13 cellular contexts compared by ENCODE assay signal in genomic region chr1:11842154-11843041, GRCh38. TPM values are rescaled to one million over a fixed set of nuclear protein-coding genes. Genes with fewer than 3 reads are reported as not detected.
A peak's percentile ranks its signal among the peaks of the same experiment; 100 is the strongest.
DNase-seq lines count a peak whose midpoint lies in the region; ATAC-seq, FAIRE-seq and TF ChIP-seq lines count a peak whose summit lies in the region.
"Had no signal": no experiment of that assay in that cellular context is flagged by ENCODE, and none has a peak within 500 bp of the region (broad histone marks: within the 10 kb centered on the region; RNA-seq: fewer than 3 reads in every experiment).

No MANE protein-coding gene starts in this region.

- POLR2A ChIA-PET in GM12878 (lab: Charles Lee): no interaction called here

- no peaks in the 10 kb centered on the region for H3K79me2 ChIP-seq in GM12878 (ENCODE audit: control insufficient read depth, insufficient read depth, low read length)

- CTCF ChIA-PET in GM12878 (lab: Yijun Ruan, JAX): interaction anchor here (1.0 to 2.2 kb wide), 2 partner anchors 27 to 51 kb away, joined by 3 to 6 read pairs; no protein-coding TSS in a partner anchor

- no peak overlapping the region for H3K4me3 ChIP-seq in GM12865 (ENCODE audit: low read depth, low read length)
- H3K4me3 ChIP-seq in GM12878: no peak overlapping the region
- H3K4me3 ChIP-seq: uterus had no signal

- BruUV-seq in GM12878 (replicated peaks; lab: Mats Ljungman, UMichigan): no TSS peak

- peak overlapping the region; percentile 41; the same call in 1 of the 2 replicates for H3K4me2 ChIP-seq in GM12878 (ENCODE audit: control insufficient read depth, insufficient read depth)

- TF ChIP-seq POLR2A in GM12878 (IDR thresholded peaks at IDR 0.05; ENCODE audit: low read depth, low read length): no peak

- SMC1A ChIA-PET in GM12878 (lab: Charles Lee; ENCODE audit: uncharacterized antibody, unreplicated experiment): interaction anchor here (1.9 kb wide), 1 partner anchor 125 kb away, joined by 5 read pairs; no protein-coding TSS in a partner anchor

- no peak for TF ChIP-seq RAD21 in GM12878 (IDR thresholded peaks at IDR 0.05; ENCODE audit: insufficient read depth, low read depth, low read length)

- no peaks in the 10 kb centered on the region for H3K27me3 Mint-ChIP-seq in nephron (ENCODE audit: low read depth)
- H3K27me3 Mint-ChIP-seq in activated CD4-positive, alpha-beta T cell treated with anti-CD3 and anti-CD28 coated beads, Interleukin-2, amount 10 ng/mL, durations not matched to agents 24 days and 14 days: no peaks in the 10 kb centered on the region

- TF ChIP-seq CTCF in GM12865 (IDR thresholded peaks at IDR 0.05; ENCODE audit: insufficient read depth, low read depth, low read length, missing control alignments) (no peak), GM12878 (IDR thresholded peaks at IDR 0.05 in 2 of 3, conservative IDR thresholded peaks at IDR 0.05 in 1 of 3; ENCODE audit: control insufficient read depth in 2 of 3, extremely low read depth in 1 of 3, insufficient read depth in 1 of 3, low read depth in 3 of 3, low read length in 3 of 3) (no peak), nephron (IDR thresholded peaks at IDR 0.05; ENCODE audit: unreplicated experiment in 3 of 3) (no peak)

- DNase-seq in GM12865 (ENCODE audit: low read depth) (peak; percentile 29), MV-4-11 (lab: John Stamatoyannopoulos, UW) (peak; percentile 74), GM12878 (ENCODE audit: low read depth, low spot score) (peak; percentile 24), G401 (ENCODE audit: low spot score) (no peak)
- DNase-seq in activated T-cell treated with anti-CD3 and anti-CD28 coated beads, Interleukin-2, amount 50 U/mL, for 1 hour: no peak
- DNase-seq in activated CD4-positive, alpha-beta T cell treated with anti-CD3 and anti-CD28 coated beads, Interleukin-2, amount 10 ng/mL, durations not matched to agents 24 days and 14 days: no peak
- DNase-seq in stimulated activated CD4-positive, alpha-beta T cell treated with anti-CD3 and anti-CD28 coated beads, Interleukin-15, amount 100 ng/mL, for 24 hours: no peak
- DNase-seq: activated CD4-positive, alpha-beta T cell treated with anti-CD3 and anti-CD28 coated beads, Interleukin-2, amount 50 U/mL, for 1 hour; aorta; foreskin fibroblast; NCI-H524 had no signal

- peaks cover 17% of the 10 kb centered on the region for H3K4me1 ChIP-seq in GM12878 (ENCODE audit: control insufficient read depth, insufficient read depth, low read length)
- H3K4me1 ChIP-seq: uterus had no signal

- H3K4me3 Mint-ChIP-seq in nephron: no peak overlapping the region
- H3K4me3 Mint-ChIP-seq in activated CD4-positive, alpha-beta T cell treated with anti-CD3 and anti-CD28 coated beads, Interleukin-2, amount 10 ng/mL, durations not matched to agents 24 days and 14 days: no peak overlapping the region

- no peaks in the 10 kb centered on the region for H3K27me3 ChIP-seq in GM12878 (replicated peaks in 1 of 2; ENCODE audit: control insufficient read depth in 2 of 2, insufficient read depth in 2 of 2, low read length in 1 of 2)
- H3K27me3 ChIP-seq: uterus had no signal

- peak; percentile 48 for ATAC-seq in GM12878

- H3K27ac ChIP-seq in GM12878 (ENCODE audit: control insufficient read depth, insufficient read depth): no peak overlapping the region
- H3K27ac ChIP-seq: uterus had no signal

- no peak overlapping the region; the same call in 1 of the 2 replicates for H3K9ac ChIP-seq in GM12878 (ENCODE audit: control insufficient read depth, insufficient read depth, low read length)

- no peaks in the 10 kb centered on the region for H3K9me3 Mint-ChIP-seq in nephron
- no peaks in the 10 kb centered on the region for H3K9me3 Mint-ChIP-seq in activated CD4-positive, alpha-beta T cell treated with anti-CD3 and anti-CD28 coated beads, Interleukin-2, amount 10 ng/mL, durations not matched to agents 24 days and 14 days

- H3K9me3 ChIP-seq in GM12878 (replicated peaks; ENCODE audit: control insufficient read depth, insufficient read depth, low read length): no peaks in the 10 kb centered on the region
- H3K9me3 ChIP-seq: uterus had no signal

- FAIRE-seq in GM12878 (lab: Jason Lieb, UNC): peak; percentile 70

- in situ Hi-C loops in GM12878 (cut with MboI): loop anchor here (5.0 to 10.0 kb wide), 2 partner anchors 55 to 122 kb away; no protein-coding TSS in a partner anchor
- in situ Hi-C loops in G401 (cut with HindIII; ENCODE audit: low sequenced_read_pairs): no loop called here

- H4K20me1 ChIP-seq in GM12878 (ENCODE audit: control insufficient read depth, insufficient read depth): peaks cover 3% of the 10 kb centered on the region; the same call in 1 of the 2 replicates

- intact Hi-C loops in GM12878 (cut with micrococcal nuclease; ENCODE audit: unreplicated experiment): no loop called here
- intact Hi-C loops in activated CD4-positive, alpha-beta T cell treated with anti-CD3 and anti-CD28 coated beads, Interleukin-2, amount 10 ng/mL, durations not matched to agents 24 days and 14 days (cut with micrococcal nuclease): no loop called here

- peak overlapping the region in 2 of 3 experiments; percentile 15 to 27 for H3K27ac Mint-ChIP-seq in nephron
- no peak overlapping the region for H3K27ac Mint-ChIP-seq in activated CD4-positive, alpha-beta T cell treated with anti-CD3 and anti-CD28 coated beads, Interleukin-2, amount 10 ng/mL, durations not matched to agents 24 days and 14 days

- peaks cover 62% of the 10 kb centered on the region for H3K36me3 Mint-ChIP-seq in nephron (ENCODE audit: low read depth)
- H3K36me3 Mint-ChIP-seq in activated CD4-positive, alpha-beta T cell treated with anti-CD3 and anti-CD28 coated beads, Interleukin-2, amount 10 ng/mL, durations not matched to agents 24 days and 14 days (ENCODE audit: low read depth): peaks cover 33% of the 10 kb centered on the region

- 74% methylated on average over 18 of the region's 19 CpGs for WGBS in GM12878 (ENCODE audit: insufficient coverage, insufficient replicate concordance, low lambda C conversion rate, missing lambda C conversion rate)

- peaks cover 23% of the 10 kb centered on the region for H3K4me1 Mint-ChIP-seq in nephron
- peaks cover 6% of the 10 kb centered on the region for H3K4me1 Mint-ChIP-seq in activated CD4-positive, alpha-beta T cell treated with anti-CD3 and anti-CD28 coated beads, Interleukin-2, amount 10 ng/mL, durations not matched to agents 24 days and 14 days

- RAD21 ChIA-PET in GM12878 (lab: Charles Lee; ENCODE audit: unreplicated experiment): no interaction called here

- TF ChIP-seq EP300 in GM12878 (IDR thresholded peaks at IDR 0.05; ENCODE audit: borderline replicate concordance in 1 of 2, control insufficient read depth in 1 of 2, low read depth in 2 of 2, low read length in 2 of 2): no peak

- H2AFZ ChIP-seq in GM12878 (ENCODE audit: control insufficient read depth, low read depth, low read length): no peak overlapping the region

- H3K36me3 ChIP-seq in GM12878 (ENCODE audit: control insufficient read depth in 2 of 2, insufficient read depth in 2 of 2, low read length in 1 of 2): peaks cover 17 to 40% of the 10 kb centered on the region in 2 experiments
- H3K36me3 ChIP-seq: uterus had no signal

RNA-seq across cellular contexts. Expression of gene NPPA, which starts 5.2 kb away (rescaled TPM):
- not detected in 2 replicates for total RNA-seq in GM12878 (2013; cell fraction: nucleolus; rRNA removed)
- total RNA-seq in GM12878 (2014; rRNA removed): not detected in 2 replicates
- total RNA-seq in GM12878 (2014; rRNA removed; fragmentation: Illumina TruSeq; extraction: Trizol): not detected in 2 replicates
- not detected in 2 replicates for total RNA-seq in GM12878 (2021)
- polyA plus RNA-seq in GM12878 (2011; ENCODE audit: low read depth): not detected
- not detected in 2 replicates for polyA plus RNA-seq in GM12878 (2011; rRNA removed)
- polyA plus RNA-seq in GM12878 (2011; cell fraction: cytosol; rRNA removed): not detected in 2 replicates
- not detected in 2 replicates for polyA plus RNA-seq in GM12878 (2011; cell fraction: nucleus; rRNA removed)
- polyA plus RNA-seq in GM12878 (2012): 0.29 and 0.50 TPM in 2 replicates
- polyA plus RNA-seq in GM12878 (2014; fragmentation: Illumina TruSeq; extraction: Trizol): not detected in 2 replicates
- polyA plus RNA-seq in GM12878 (2014; fragmentation: Nextera tagmentation; extraction: Ambion mirVana): not detected
- polyA plus RNA-seq in GM12878 (2014; rRNA removed): not detected in 2 replicates
- under 1 TPM; 0.31 to 0.39 TPM for polyA plus RNA-seq in GM12878 (2016; fragmentation: Nextera tagmentation; extraction: Ambion mirVana)
- not detected in 2 replicates for polyA minus RNA-seq in GM12878 (2011; rRNA and poly(A)+ RNA removed)
- not detected in 2 replicates for polyA minus RNA-seq in GM12878 (2011; cell fraction: cytosol; rRNA and poly(A)+ RNA removed)
- not detected in 2 replicates for polyA minus RNA-seq in GM12878 (2011; cell fraction: nucleus; rRNA and poly(A)+ RNA removed)
- total RNA-seq in G401 (2014; rRNA removed; shearing (Covaris generic)): not detected in 2 replicates
- not detected in 2 replicates for total RNA-seq in activated CD4-positive, alpha-beta T cell treated with anti-CD3 and anti-CD28 coated beads, Interleukin-2, amount 10 ng/mL, durations not matched to agents 24 days and 14 days
- total RNA-seq: uterus had no signal

RNA-seq across cellular contexts. Expression of gene NPPB, which starts 16.3 kb away (rescaled TPM):
- not detected in 2 replicates for total RNA-seq in GM12878 (2013; cell fraction: nucleolus; rRNA removed)
- total RNA-seq in GM12878 (2014; rRNA removed) (not detected in 2 replicates), GM12878 (2014; rRNA removed; fragmentation: Illumina TruSeq; extraction: Trizol) (not detected in 2 replicates), GM12878 (2021) (not detected in 2 replicates)
- polyA plus RNA-seq in GM12878 (2011; ENCODE audit: low read depth): not detected
- polyA plus RNA-seq in GM12878 (2011; rRNA removed) (not detected in 2 replicates), GM12878 (2014; fragmentation: Illumina TruSeq; extraction: Trizol) (not detected in 2 replicates), GM12878 (2014; fragmentation: Nextera tagmentation; extraction: Ambion mirVana) (not detected), GM12878 (2014; rRNA removed) (not detected in 2 replicates), GM12878 (2016; fragmentation: Nextera tagmentation; extraction: Ambion mirVana) (not detected)
- polyA plus RNA-seq in GM12878 (2011; cell fraction: cytosol; rRNA removed): not detected in 2 replicates
- polyA plus RNA-seq in GM12878 (2011; cell fraction: nucleus; rRNA removed): not detected in 2 replicates
- polyA plus RNA-seq in GM12878 (2012): 0.18 TPM in 1 of 2 replicates, not detected in the other
- not detected in 2 replicates for polyA minus RNA-seq in GM12878 (2011; rRNA and poly(A)+ RNA removed)
- not detected in 2 replicates for polyA minus RNA-seq in GM12878 (2011; cell fraction: cytosol; rRNA and poly(A)+ RNA removed)
- polyA minus RNA-seq in GM12878 (2011; cell fraction: nucleus; rRNA and poly(A)+ RNA removed): not detected in 2 replicates
- total RNA-seq in G401 (2014; rRNA removed; shearing (Covaris generic)): not detected in 2 replicates
- total RNA-seq in activated CD4-positive, alpha-beta T cell treated with anti-CD3 and anti-CD28 coated beads, Interleukin-2, amount 10 ng/mL, durations not matched to agents 24 days and 14 days: not detected in 2 replicates
- total RNA-seq: aorta, uterus had no signal

RNA-seq across cellular contexts. Expression of gene CLCN6, which starts 36.4 kb away (rescaled TPM):
- total RNA-seq in GM12878 (2013; cell fraction: nucleolus; rRNA removed): 71.1 and 80.4 TPM in 2 replicates
- total RNA-seq in GM12878 (2014; rRNA removed): 9.3 and 9.9 TPM in 2 replicates
- total RNA-seq in GM12878 (2014; rRNA removed; fragmentation: Illumina TruSeq; extraction: Trizol): 8.0 and 9.0 TPM in 2 replicates
- total RNA-seq in GM12878 (2021): 18.3 and 20.8 TPM in 2 replicates
- 6.5 TPM for polyA plus RNA-seq in GM12878 (2011; ENCODE audit: low read depth)
- 10.0 and 12.0 TPM in 2 replicates for polyA plus RNA-seq in GM12878 (2011; rRNA removed)
- 12.9 and 14.9 TPM in 2 replicates for polyA plus RNA-seq in GM12878 (2011; cell fraction: cytosol; rRNA removed)
- 65.7 and 71.3 TPM in 2 replicates for polyA plus RNA-seq in GM12878 (2011; cell fraction: nucleus; rRNA removed)
- 11.9 and 13.7 TPM in 2 replicates for polyA plus RNA-seq in GM12878 (2012)
- polyA plus RNA-seq in GM12878 (2014; fragmentation: Illumina TruSeq; extraction: Trizol): 16.5 TPM in 2 replicates
- 1 to 10 TPM; 2.2 to 2.4 TPM for polyA plus RNA-seq in GM12878 (2014; fragmentation: Nextera tagmentation; extraction: Ambion mirVana)
- 19.7 and 20.9 TPM in 2 replicates for polyA plus RNA-seq in GM12878 (2014; rRNA removed)
- 10 to 100 TPM in 1 of 2 experiments, 1 to 10 TPM in 1; 9.5 to 10.5 TPM for polyA plus RNA-seq in GM12878 (2016; fragmentation: Nextera tagmentation; extraction: Ambion mirVana)
- polyA minus RNA-seq in GM12878 (2011; rRNA and poly(A)+ RNA removed): 12.1 and 16.8 TPM in 2 replicates
- polyA minus RNA-seq in GM12878 (2011; cell fraction: cytosol; rRNA and poly(A)+ RNA removed): 3.3 and 4.0 TPM in 2 replicates
- polyA minus RNA-seq in GM12878 (2011; cell fraction: nucleus; rRNA and poly(A)+ RNA removed): 17.4 and 25.6 TPM in 2 replicates
- 1.8 and 6.8 TPM in 2 replicates for total RNA-seq in G401 (2014; rRNA removed; shearing (Covaris generic))
- total RNA-seq in activated CD4-positive, alpha-beta T cell treated with anti-CD3 and anti-CD28 coated beads, Interleukin-2, amount 10 ng/mL, durations not matched to agents 24 days and 14 days: 12.7 and 15.2 TPM in 2 replicates

RNA-seq across cellular contexts. Expression of gene MTHFR, which starts 36.6 kb away (rescaled TPM):
- total RNA-seq in GM12878 (2013; cell fraction: nucleolus; rRNA removed): 64.5 and 71.1 TPM in 2 replicates
- total RNA-seq in GM12878 (2014; rRNA removed) (16.1 and 16.8 TPM in 2 replicates), GM12878 (2014; rRNA removed; fragmentation: Illumina TruSeq; extraction: Trizol) (9.7 and 10.0 TPM in 2 replicates), GM12878 (2021) (15.8 and 16.6 TPM in 2 replicates)
- 5.1 TPM for polyA plus RNA-seq in GM12878 (2011; ENCODE audit: low read depth)
- polyA plus RNA-seq in GM12878 (2011; rRNA removed) (8.0 and 13.1 TPM in 2 replicates), GM12878 (2014; fragmentation: Illumina TruSeq; extraction: Trizol) (5.0 and 9.0 TPM in 2 replicates), GM12878 (2014; fragmentation: Nextera tagmentation; extraction: Ambion mirVana) (1 to 10 TPM; 1.0 to 1.2 TPM), GM12878 (2014; rRNA removed) (14.1 and 15.1 TPM in 2 replicates), GM12878 (2016; fragmentation: Nextera tagmentation; extraction: Ambion mirVana) (1 to 10 TPM; 8.1 to 9.2 TPM)
- 11.3 and 14.2 TPM in 2 replicates for polyA plus RNA-seq in GM12878 (2011; cell fraction: cytosol; rRNA removed)
- polyA plus RNA-seq in GM12878 (2011; cell fraction: nucleus; rRNA removed): 20.6 and 23.7 TPM in 2 replicates
- 10.9 and 11.0 TPM in 2 replicates for polyA plus RNA-seq in GM12878 (2012)
- polyA minus RNA-seq in GM12878 (2011; rRNA and poly(A)+ RNA removed): 27.2 and 43.1 TPM in 2 replicates
- 8.1 and 11.8 TPM in 2 replicates for polyA minus RNA-seq in GM12878 (2011; cell fraction: cytosol; rRNA and poly(A)+ RNA removed)
- polyA minus RNA-seq in GM12878 (2011; cell fraction: nucleus; rRNA and poly(A)+ RNA removed): 27.8 and 45.6 TPM in 2 replicates
- 26.3 and 34.4 TPM in 2 replicates for total RNA-seq in G401 (2014; rRNA removed; shearing (Covaris generic))
- 15.6 and 18.4 TPM in 2 replicates for total RNA-seq in activated CD4-positive, alpha-beta T cell treated with anti-CD3 and anti-CD28 coated beads, Interleukin-2, amount 10 ng/mL, durations not matched to agents 24 days and 14 days

Comparison
In these comparisons a context has a peak if more than half of its experiments do, and no peak if none do; other contexts are left out.
1. DNase-seq: peak in GM12865 (single experiment), MV-4-11 (single experiment) and GM12878 (single experiment); none in activated T-cell treated with anti-CD3 and anti-CD28 coated beads, Interleukin-2, amount 50 U/mL, for 1 hour (single experiment), G401 (single experiment), activated CD4-positive, alpha-beta T cell treated with anti-CD3 and anti-CD28 coated beads, Interleukin-2, amount 10 ng/mL, durations not matched to agents 24 days and 14 days (single experiment) and stimulated activated CD4-positive, alpha-beta T cell treated with anti-CD3 and anti-CD28 coated beads, Interleukin-15, amount 100 ng/mL, for 24 hours (single experiment).